In genomic region chr1:67211589-67212563, GRCh38 we compare ENCODE assay signal across 8 cellular contexts. TPM values are rescaled to one million over a fixed set of nuclear protein-coding genes. Genes with fewer than 3 reads are reported as not detected.
DNase-seq lines count a peak whose midpoint lies in the region; TF ChIP-seq lines count a peak whose summit lies in the region.

No MANE protein-coding gene starts in this region.

- no peaks in the 10 kb centered on the region for H3K27me3 Mint-ChIP-seq in activated CD4-positive, alpha-beta T cell treated with anti-CD3 and anti-CD28 coated beads, Interleukin-2, amount 10 ng/mL, durations not matched to agents 7 days and 5 days

- in situ Hi-C loops in GM13976 (cut with MboI; ENCODE audit: low sequenced_read_pairs, unreplicated experiment), result no loop called here

- peaks cover 35% of the 10 kb centered on the region for H3K4me1 Mint-ChIP-seq in activated CD4-positive, alpha-beta T cell treated with anti-CD3 and anti-CD28 coated beads, Interleukin-2, amount 10 ng/mL, durations not matched to agents 7 days and 5 days

- H3K9me3 ChIP-seq in AG04450 (ENCODE audit: control insufficient read depth, insufficient read depth, low read length), result no peaks in the 10 kb centered on the region

- no peak overlapping the region for H3K27ac ChIP-seq in AG04450 (ENCODE audit: low read depth, low read length)

- H3K36me3 Mint-ChIP-seq in activated CD4-positive, alpha-beta T cell treated with anti-CD3 and anti-CD28 coated beads, Interleukin-2, amount 10 ng/mL, durations not matched to agents 7 days and 5 days (ENCODE audit: low read depth), result no peaks in the 10 kb centered on the region

- peak overlapping the region; percentile 25 for H3K27ac Mint-ChIP-seq in activated CD4-positive, alpha-beta T cell treated with anti-CD3 and anti-CD28 coated beads, Interleukin-2, amount 10 ng/mL, durations not matched to agents 7 days and 5 days

- peak; percentile 74 for TF ChIP-seq CTCF in AG04450 (IDR thresholded peaks at IDR 0.05; ENCODE audit: low read depth, low read length)
- peak; percentile 34 for TF ChIP-seq CTCF in GM13976 (IDR thresholded peaks at IDR 0.05; ENCODE audit: borderline replicate concordance, control extremely low read depth, extremely low read depth, insufficient read depth, missing control alignments)
- TF ChIP-seq CTCF in epithelial cell of esophagus (IDR thresholded peaks at IDR 0.05; ENCODE audit: insufficient read depth, low read depth, low read length, missing control alignments), result peak; percentile 67
- TF ChIP-seq CTCF in retinal pigment epithelial cell (conservative IDR thresholded peaks at IDR 0.05; ENCODE audit: low read depth, low read length), result peak; percentile 73

- H3K4me3 ChIP-seq in AG04450 (ENCODE audit: low read depth, low read length), result no peak overlapping the region
- H3K4me3 ChIP-seq in epithelial cell of esophagus (ENCODE audit: low read length), result no peak overlapping the region
- no peak overlapping the region for H3K4me3 ChIP-seq in retinal pigment epithelial cell (ENCODE audit: low read length)

- POLR2A ChIA-PET in AG04450 (lab: Yijun Ruan, JAX), result interaction anchor here (0.6 to 0.7 kb wide), 2 partner anchors 211 to 216 kb away, joined by 3 to 4 read pairs; no protein-coding TSS in a partner anchor
- POLR2A ChIA-PET in activated CD4-positive, alpha-beta T cell treated with anti-CD3 and anti-CD28 coated beads, Interleukin-2, amount 10 ng/mL, durations not matched to agents 7 days and 5 days (lab: Charles Lee), result interaction anchor here (1.2 kb wide), 1 partner anchor 67 kb away, joined by 17 read pairs; no protein-coding TSS in a partner anchor

- no peak for DNase-seq in AG04450 (ENCODE audit: low read depth, low spot score)
- peak; percentile 36 for DNase-seq in GM13976 (ENCODE audit: low spot score)
- peak; percentile 3 for DNase-seq in NCI-H1694 treated with DMSO at 0.1 percent for 48 hours (lab: John Stamatoyannopoulos, UW)
- DNase-seq in activated CD4-positive, alpha-beta T cell treated with anti-CD3 and anti-CD28 coated beads, Interleukin-2, amount 10 ng/mL, durations not matched to agents 7 days and 5 days, result peak; percentile 69
- peak; percentile 46 for DNase-seq in epithelial cell of esophagus (ENCODE audit: low read depth)
- no peak for DNase-seq in retinal pigment epithelial cell (ENCODE audit: low read depth)
- DNase-seq in NCI-H1930 (lab: John Stamatoyannopoulos, UW), result no peak
- DNase-seq in cortex of kidney (lab: John Stamatoyannopoulos, UW), result no peak

- H3K4me3 Mint-ChIP-seq in activated CD4-positive, alpha-beta T cell treated with anti-CD3 and anti-CD28 coated beads, Interleukin-2, amount 10 ng/mL, durations not matched to agents 7 days and 5 days, result no peak overlapping the region

- peaks cover 5% of the 10 kb centered on the region for H3K27me3 ChIP-seq in AG04450 (ENCODE audit: control insufficient read depth, insufficient read depth, low read length)

- CTCF ChIA-PET in AG04450 (lab: Charles Lee), result interaction anchor here (0.6 to 8.7 kb wide), 58 partner anchors 8 to 1881 kb away, joined by 3 to 190 read pairs (median 4); partner anchors contain the start of gene IL23R
- CTCF ChIA-PET in activated CD4-positive, alpha-beta T cell treated with anti-CD3 and anti-CD28 coated beads, Interleukin-2, amount 10 ng/mL, durations not matched to agents 7 days and 5 days (lab: Charles Lee), result interaction anchor here (0.6 to 6.0 kb wide), 40 partner anchors 9 to 664 kb away, joined by 3 to 74 read pairs (median 4); partner anchors contain the start of genes C1orf141, DNAI4, MIER1 and SERBP1

- H3K9me3 Mint-ChIP-seq in activated CD4-positive, alpha-beta T cell treated with anti-CD3 and anti-CD28 coated beads, Interleukin-2, amount 10 ng/mL, durations not matched to agents 7 days and 5 days, result peaks cover 5% of the 10 kb centered on the region

RNA-seq across cellular contexts. Expression of gene IL23R, which starts 45.6 kb away (rescaled TPM):
- polyA plus RNA-seq in AG04450 (2011; rRNA removed), result not detected in 2 replicates
- polyA minus RNA-seq in AG04450 (2011; rRNA and poly(A)+ RNA removed), result not detected in 2 replicates
- total RNA-seq in activated CD4-positive, alpha-beta T cell treated with anti-CD3 and anti-CD28 coated beads, Interleukin-2, amount 10 ng/mL, durations not matched to agents 7 days and 5 days, result under 1 TPM; 0.48 to 0.57 TPM

Comparison
In these comparisons a context has a peak if more than half of its experiments do, and no peak if none do; other contexts are left out.
1. DNase-seq: peak in GM13976 (single experiment), NCI-H1694 treated with DMSO at 0.1 percent for 48 hours (single experiment), activated CD4-positive, alpha-beta T cell treated with anti-CD3 and anti-CD28 coated beads, Interleukin-2, amount 10 ng/mL, durations not matched to agents 7 days and 5 days (single experiment) and epithelial cell of esophagus (single experiment); none in AG04450 (single experiment), retinal pigment epithelial cell (single experiment), NCI-H1930 (0 of 2) and cortex of kidney (single experiment).
2. Peak in every context shown above with its lines, with median percentiles within 50 percentile points of each other: CTCF ChIP-seq.